Comparison of ENCODE assay signal across 8 cellular contexts in genomic region chr16:67658849-67659674, GRCh38. TPM values are rescaled to one million over a fixed set of nuclear protein-coding genes. Genes with fewer than 3 reads are reported as not detected.
DNase-seq lines count a peak whose midpoint lies in the region; ATAC-seq and TF ChIP-seq lines count a peak whose summit lies in the region.

No MANE protein-coding gene starts in this region.

- no peak for TF ChIP-seq CTCF in stomach (IDR thresholded peaks at IDR 0.05)

- TF ChIP-seq EP300 in stomach (IDR thresholded peaks at IDR 0.05), result no peak

- H3K36me3 ChIP-seq in iPS-20b (ENCODE audit: insufficient read depth, low read depth, low read length) (peaks cover 12% of the 10 kb centered on the region; the same call in 1 of the 2 replicates), stomach (peaks cover 9 to 38% (median 36%) of the 10 kb centered on the region in 4 donors)

- H3K4me1 Mint-ChIP-seq in activated CD8-positive, alpha-beta T cell treated with anti-CD3 and anti-CD28 coated beads, Interleukin-2, amount 10 ng/mL, durations not matched to agents 7 days and 5 days (ENCODE audit: low read depth), result peaks cover 25% of the 10 kb centered on the region

- H3K9me3 Mint-ChIP-seq in activated CD8-positive, alpha-beta T cell treated with anti-CD3 and anti-CD28 coated beads, Interleukin-2, amount 10 ng/mL, durations not matched to agents 7 days and 5 days (ENCODE audit: insufficient read depth), result no peaks in the 10 kb centered on the region

- H3K4me1 ChIP-seq in iPS-20b (ENCODE audit: insufficient read depth, low read length), result peaks cover 10% of the 10 kb centered on the region; the same call in 1 of the 2 replicates
- peaks cover 20 to 31% (median 28%) of the 10 kb centered on the region in 4 donors for H3K4me1 ChIP-seq in stomach

- intact Hi-C loops in stomach (cut with DNase I; ENCODE audit: low total_unique reads), result no loop called here

- H3K27me3 ChIP-seq in iPS-20b (ENCODE audit: insufficient read depth, low read length), result peaks cover 31% of the 10 kb centered on the region
- H3K27me3 ChIP-seq in stomach, result peaks cover 1 to 14% (median 9%) of the 10 kb centered on the region in 3 donors

- POLR2A ChIA-PET in activated CD8-positive, alpha-beta T cell treated with anti-CD3 and anti-CD28 coated beads, Interleukin-2, amount 10 ng/mL, durations not matched to agents 7 days and 5 days (lab: Charles Lee), result interaction anchor here (0.6 to 5.2 kb wide), 6 partner anchors 11 to 178 kb away, joined by 3 to 71 read pairs (median 6); partner anchors contain the start of genes ATP6V0D1, CARMIL2 and CTCF

- peak; percentile 27 for DNase-seq in NCI-H82 (lab: John Stamatoyannopoulos, UW)
- no peak for DNase-seq in NCI-H82 treated with DMSO at 0.1 percent for 48 hours (lab: John Stamatoyannopoulos, UW; ENCODE audit: unreplicated experiment)
- DNase-seq in activated CD8-positive, alpha-beta T cell treated with anti-CD3 and anti-CD28 coated beads, Interleukin-2, amount 10 ng/mL, durations not matched to agents 7 days and 5 days, result no peak
- DNase-seq in stomach, result no peak

- peaks cover 24% of the 10 kb centered on the region for H3K36me3 Mint-ChIP-seq in activated CD8-positive, alpha-beta T cell treated with anti-CD3 and anti-CD28 coated beads, Interleukin-2, amount 10 ng/mL, durations not matched to agents 7 days and 5 days (ENCODE audit: low read depth)

- H3K4me3 ChIP-seq in iPS-20b (ENCODE audit: low read length), result peak overlapping the region; percentile 94
- H3K4me3 ChIP-seq in stomach, result peak overlapping the region; percentile 57 to 85 (median 82)

- CTCF ChIA-PET in activated CD8-positive, alpha-beta T cell treated with anti-CD3 and anti-CD28 coated beads, Interleukin-2, amount 10 ng/mL, durations not matched to agents 7 days and 5 days (lab: Charles Lee), result interaction anchor here (1.1 to 4.9 kb wide), 7 partner anchors 9 to 178 kb away, joined by 3 to 50 read pairs (median 19); partner anchors contain the start of genes ATP6V0D1, CARMIL2 and CTCF

- TF ChIP-seq POLR2A in stomach (IDR thresholded peaks at IDR 0.05), result no peak

- H3K9me3 ChIP-seq in iPS-20b (ENCODE audit: insufficient read depth, low read depth, low read length) (no peaks in the 10 kb centered on the region), stomach (no peaks in the 10 kb centered on the region)

- H3K27ac ChIP-seq in iPS-20b (ENCODE audit: low read length), result no peak overlapping the region
- H3K27ac ChIP-seq in stomach, result peak overlapping the region in 3 of 5 donors; percentile 92 to 97 (median 97)

- H3K9ac ChIP-seq in iPS-20b (ENCODE audit: low read depth, low read length), result peak overlapping the region; percentile 80; the same call in 1 of the 2 replicates

- ATAC-seq in activated CD8-positive, alpha-beta T cell treated with anti-CD3 and anti-CD28 coated beads, Interleukin-2, amount 10 ng/mL, durations not matched to agents 7 days and 5 days, result no peak
- ATAC-seq in HG02798 (IDR thresholded peaks at IDR 0.05; ENCODE audit: poor library complexity, unreplicated experiment) (no peak), HG03457 (IDR thresholded peaks at IDR 0.05; ENCODE audit: unreplicated experiment) (no peak), HG02870 (IDR thresholded peaks at IDR 0.05; ENCODE audit: unreplicated experiment) (no peak)

- H3K4me3 Mint-ChIP-seq in activated CD8-positive, alpha-beta T cell treated with anti-CD3 and anti-CD28 coated beads, Interleukin-2, amount 10 ng/mL, durations not matched to agents 7 days and 5 days, result peak overlapping the region; percentile 89

- 32 to 47% (median 35%) methylated on average over 17 to 21 of the region's 21 CpGs for WGBS in stomach, 5 donors

- H3K27ac Mint-ChIP-seq in activated CD8-positive, alpha-beta T cell treated with anti-CD3 and anti-CD28 coated beads, Interleukin-2, amount 10 ng/mL, durations not matched to agents 7 days and 5 days, result peak overlapping the region; percentile 96

- H3K27me3 Mint-ChIP-seq in activated CD8-positive, alpha-beta T cell treated with anti-CD3 and anti-CD28 coated beads, Interleukin-2, amount 10 ng/mL, durations not matched to agents 7 days and 5 days (ENCODE audit: low read depth), result no peaks in the 10 kb centered on the region

RNA-seq across cellular contexts. Expression of gene ACD, which starts 1.0 kb away (rescaled TPM):
- total RNA-seq in activated CD8-positive, alpha-beta T cell treated with anti-CD3 and anti-CD28 coated beads, Interleukin-2, amount 10 ng/mL, durations not matched to agents 7 days and 5 days, result 10 to 100 TPM; 51.4 to 51.6 TPM
- total RNA-seq in stomach, result 10 to 100 TPM in 2 of 5 donors, 1 to 10 TPM in 2, under 1 TPM in 1; 0.87 to 30.3 (median 5.3) TPM
- 10 to 100 TPM; 12.0 to 17.1 (median 16.2) TPM for polyA plus RNA-seq in stomach

RNA-seq across cellular contexts. Expression of gene PARD6A, which starts 1.7 kb away (rescaled TPM):
- total RNA-seq in activated CD8-positive, alpha-beta T cell treated with anti-CD3 and anti-CD28 coated beads, Interleukin-2, amount 10 ng/mL, durations not matched to agents 7 days and 5 days, result 10 to 100 TPM; 13.2 to 14.7 TPM
- total RNA-seq in stomach, result 10 to 100 TPM in 3 of 5 donors, 1 to 10 TPM in 2; 1.1 to 56.7 (median 14.6) TPM
- 1 to 10 TPM; 3.5 to 7.2 (median 7.0) TPM for polyA plus RNA-seq in stomach

RNA-seq across cellular contexts. Expression of gene ENKD1, which starts 7.5 kb away (rescaled TPM):
- 1 to 10 TPM; 7.0 TPM for total RNA-seq in activated CD8-positive, alpha-beta T cell treated with anti-CD3 and anti-CD28 coated beads, Interleukin-2, amount 10 ng/mL, durations not matched to agents 7 days and 5 days
- 100 to 1,000 TPM in 1 of 5 donors, 10 to 100 TPM in 2, 1 to 10 TPM in 2; 5.8 to 113 (median 10.4) TPM for total RNA-seq in stomach
- polyA plus RNA-seq in stomach, result 10 to 100 TPM; 19.7 to 31.5 (median 20.5) TPM

RNA-seq across cellular contexts. Expression of gene C16orf86, which starts 7.6 kb away (rescaled TPM):
- total RNA-seq in activated CD8-positive, alpha-beta T cell treated with anti-CD3 and anti-CD28 coated beads, Interleukin-2, amount 10 ng/mL, durations not matched to agents 7 days and 5 days, result 1 to 10 TPM; 2.3 to 2.5 TPM
- total RNA-seq in stomach, result 10 to 100 TPM in 1 of 5 donors, 1 to 10 TPM in 1, not detected in 3; 3.5 to 83.0 TPM
- 1 to 10 TPM; 3.2 to 3.6 (median 3.4) TPM for polyA plus RNA-seq in stomach

RNA-seq across cellular contexts. Expression of gene CARMIL2, which starts 14.1 kb away (rescaled TPM):
- total RNA-seq in activated CD8-positive, alpha-beta T cell treated with anti-CD3 and anti-CD28 coated beads, Interleukin-2, amount 10 ng/mL, durations not matched to agents 7 days and 5 days, result 100 to 1,000 TPM; 192 to 196 TPM
- 10 to 100 TPM in 1 of 5 donors, 1 to 10 TPM in 2, under 1 TPM in 2; 0.18 to 28.1 (median 1.0) TPM for total RNA-seq in stomach
- 1 to 10 TPM in 2 of 3 donors, under 1 TPM in 1; 0.46 to 2.4 (median 2.0) TPM for polyA plus RNA-seq in stomach
